ENCODE assay signal across 16 cellular contexts in genomic region chr20:50363479-50363878, GRCh38.
DNase-seq lines count a peak whose midpoint lies in the region; ATAC-seq, FAIRE-seq and TF ChIP-seq lines count a peak whose summit lies in the region.
"Had no signal": no experiment of that assay in that cellular context is flagged by ENCODE, and none has a peak within 500 bp of the region (broad histone marks: within the 10 kb centered on the region; RNA-seq: fewer than 3 reads in every experiment).

No MANE protein-coding gene starts in this region.

- no peak overlapping the region for H3K9ac ChIP-seq in K562 (ENCODE audit: insufficient read depth in 1 of 2, low read depth in 2 of 2, low read length in 2 of 2)

- TF ChIP-seq CTCF in natural killer cell (IDR thresholded peaks at IDR 0.05) = no peak
- TF ChIP-seq CTCF in K562 (IDR thresholded peaks at IDR 0.05 in 2 of 3, conservative IDR thresholded peaks at IDR 0.05 in 1 of 3; ENCODE audit: insufficient read depth in 2 of 3, low read depth in 1 of 3, low read length in 3 of 3) = no peak
- no peak for TF ChIP-seq CTCF in neural crest cell (conservative IDR thresholded peaks at IDR 0.05)

- ATAC-seq in natural killer cell treated with Interleukin-12 subunit alpha and Interleukin-12 subunit beta and Interleukin-15 and Interleukin-18, amount 100 ng/mL, for 72 hours = no peak
- ATAC-seq in natural killer cell = no peak
- ATAC-seq in K562 = no peak
- ATAC-seq: CD8-positive, alpha-beta T cell had no signal

- in situ Hi-C loops in K562 (cut with MboI) = no loop called here

- peaks cover 19 to 29% of the 10 kb centered on the region in 2 donors for H3K27me3 Mint-ChIP-seq in natural killer cell treated with Interleukin-12 subunit alpha and Interleukin-12 subunit beta and Interleukin-15 and Interleukin-18, amount 100 ng/mL, for 72 hours
- H3K27me3 Mint-ChIP-seq in natural killer cell (ENCODE audit: low read depth in 2 of 2) = peaks cover 25 to 52% of the 10 kb centered on the region in 2 donors
- H3K27me3 Mint-ChIP-seq in neural crest cell (ENCODE audit: low read depth) = peaks cover 2% of the 10 kb centered on the region

- BruUV-seq in K562 (replicated peaks; lab: Mats Ljungman, UMichigan) = no TSS peak

- no peak for TF ChIP-seq POLR2A in K562 (conservative IDR thresholded peaks at IDR 0.05)

- TF ChIP-seq EP300 in K562 (IDR thresholded peaks at IDR 0.05; ENCODE audit: low read length) = no peak

- no peak overlapping the region for H3K4me3 Mint-ChIP-seq in natural killer cell treated with Interleukin-12 subunit alpha and Interleukin-12 subunit beta and Interleukin-15 and Interleukin-18, amount 100 ng/mL, for 72 hours
- no peak overlapping the region for H3K4me3 Mint-ChIP-seq in natural killer cell
- H3K4me3 Mint-ChIP-seq in neural crest cell = no peak overlapping the region
- H3K4me3 Mint-ChIP-seq: B cell; CD8-positive, alpha-beta T cell had no signal

- POLR2A ChIA-PET in K562 (lab: Yijun Ruan, JAX) = interaction anchor here (2.3 kb wide), 1 partner anchor 8 kb away, joined by 9 read pairs; no protein-coding TSS in a partner anchor

- H2AFZ ChIP-seq in K562 (ENCODE audit: low read depth, low read length) = no peak overlapping the region

- H3K9me3 Mint-ChIP-seq in natural killer cell treated with Interleukin-12 subunit alpha and Interleukin-12 subunit beta and Interleukin-15 and Interleukin-18, amount 100 ng/mL, for 72 hours = peaks cover 3% of the 10 kb centered on the region
- peaks cover 2 to 3% of the 10 kb centered on the region in 2 donors for H3K9me3 Mint-ChIP-seq in natural killer cell
- H3K9me3 Mint-ChIP-seq in neural crest cell = peaks cover 3% of the 10 kb centered on the region
- H3K9me3 Mint-ChIP-seq: CD8-positive, alpha-beta T cell had no signal

- CTCF ChIA-PET in K562 (lab: Yijun Ruan, JAX; ENCODE audit: low intra/inter-chr PET ratio) = no interaction called here

- no peak for DNase-seq in natural killer cell treated with Interleukin-12 subunit alpha and Interleukin-12 subunit beta and Interleukin-15 and Interleukin-18, amount 100 ng/mL, for 72 hours (ENCODE audit: low spot score)
- DNase-seq in natural killer cell (no peak), K562 (ENCODE audit: extremely low read depth in 1 of 4, low spot score in 3 of 4) (no peak), neural crest cell (ENCODE audit: low read depth, low spot score) (no peak), OCI-M1 (lab: John Stamatoyannopoulos, UW) (no peak), amniotic stem cell (lab: John Stamatoyannopoulos, UW) (no peak), NCI-H82 (lab: John Stamatoyannopoulos, UW) (no peak)
- DNase-seq: CD8-positive, alpha-beta T cell; COR-L47; DND-41; GDM1; HCEC 1CT; KG1 had no signal

- H3K27ac ChIP-seq in K562 (ENCODE audit: extremely low read depth, low read depth, low read length) = no peak overlapping the region
- H3K27ac ChIP-seq: HL-60 had no signal

- no peak for TF ChIP-seq RAD21 in K562 (CRISPR knock-in tag; conservative IDR thresholded peaks at IDR 0.05 in 1 of 2, IDR thresholded peaks at IDR 0.05 in 1 of 2)

- peak overlapping the region; percentile 8 to 50 for H3K27ac Mint-ChIP-seq in natural killer cell treated with Interleukin-12 subunit alpha and Interleukin-12 subunit beta and Interleukin-15 and Interleukin-18, amount 100 ng/mL, for 72 hours
- H3K27ac Mint-ChIP-seq in natural killer cell (no peak overlapping the region), neural crest cell (ENCODE audit: unreplicated experiment) (peak overlapping the region; percentile 76)
- H3K27ac Mint-ChIP-seq: B cell; CD8-positive, alpha-beta T cell had no signal

- no peaks in the 10 kb centered on the region for H3K79me2 ChIP-seq in K562 (ENCODE audit: control insufficient read depth, insufficient read depth, low read length)

- WGBS in K562 (ENCODE audit: insufficient coverage, low coverage, missing lambda C conversion rate) = 7% methylated on average over 3 of the region's 5 CpGs

- no peaks in the 10 kb centered on the region for H4K20me1 ChIP-seq in K562 (replicated peaks; ENCODE audit: control insufficient read depth, insufficient read depth, low read length)

- H3K4me3 ChIP-seq in K562 = no peak overlapping the region

- H3K4me1 Mint-ChIP-seq in natural killer cell treated with Interleukin-12 subunit alpha and Interleukin-12 subunit beta and Interleukin-15 and Interleukin-18, amount 100 ng/mL, for 72 hours (ENCODE audit: low read depth in 2 of 2) = peaks cover 29% of the 10 kb centered on the region in 2 donors
- H3K4me1 Mint-ChIP-seq in natural killer cell (peaks cover 13 to 15% of the 10 kb centered on the region in 2 donors), neural crest cell (peaks cover 10% of the 10 kb centered on the region)
- H3K4me1 Mint-ChIP-seq: B cell had no signal

- no peak overlapping the region for H3K4me2 ChIP-seq in K562 (ENCODE audit: insufficient read depth, low read length)

- H3K9me3 ChIP-seq in K562 (replicated peaks; ENCODE audit: control insufficient read depth, insufficient read depth, low read depth, low read length) = no peaks in the 10 kb centered on the region

- FAIRE-seq in K562 (lab: Jason Lieb, UNC) = no peak
- FAIRE-seq: D721Med had no signal

- no peaks in the 10 kb centered on the region for H3K36me3 ChIP-seq in K562 (ENCODE audit: control insufficient read depth, insufficient read depth, low read length)

- H3K4me1 ChIP-seq in K562 (replicated peaks in 1 of 2; ENCODE audit: control insufficient read depth in 2 of 2, insufficient read depth in 2 of 2, low read length in 2 of 2) = peaks cover under 1 to 8% of the 10 kb centered on the region in 2 experiments; a peak in 3 of 5 replicates

- no peaks in the 10 kb centered on the region for H3K27me3 ChIP-seq in K562 (ENCODE audit: control insufficient read depth in 2 of 2, insufficient read depth in 2 of 2, low read length in 2 of 2)

- no peaks in the 10 kb centered on the region for H3K9me1 ChIP-seq in K562 (ENCODE audit: control insufficient read depth, insufficient read depth, low read length)

- H3K36me3 Mint-ChIP-seq in natural killer cell treated with Interleukin-12 subunit alpha and Interleukin-12 subunit beta and Interleukin-15 and Interleukin-18, amount 100 ng/mL, for 72 hours = peaks cover 6% of the 10 kb centered on the region
- H3K36me3 Mint-ChIP-seq in natural killer cell (no peaks in the 10 kb centered on the region), neural crest cell (ENCODE audit: low read depth) (no peaks in the 10 kb centered on the region)
- H3K36me3 Mint-ChIP-seq: CD8-positive, alpha-beta T cell had no signal

- intact Hi-C loops in natural killer cell (cut with micrococcal nuclease) = no loop called here
- intact Hi-C loops in K562 (cut with micrococcal nuclease) = no loop called here

TF ChIP-seq in K562, 482 proteins besides CTCF, POLR2A, EP300 and RAD21:
- TF ChIP-seq PRDM10 (IDR thresholded peaks at IDR 0.05; ENCODE audit: partially characterized antibody) (peak; percentile 65), GTF2E2 (tag; IDR thresholded peaks at IDR 0.05) (no peak)
TF ChIP-seq in K562: peak in this region for 1.

Comparison
In these comparisons a context has a peak if more than half of its experiments do, and no peak if none do; other contexts are left out.
1. H3K27ac Mint-ChIP-seq: peak in natural killer cell treated with Interleukin-12 subunit alpha and Interleukin-12 subunit beta and Interleukin-15 and Interleukin-18, amount 100 ng/mL, for 72 hours (2 of 2) and neural crest cell (single experiment); none in natural killer cell (0 of 2).